ENCODE assay signal across 1 cellular context in genomic region chr2:53058526-53058925, GRCh38.
TF ChIP-seq lines count a peak whose summit lies in the region.

No MANE protein-coding gene starts in this region.

TF ChIP-seq in GM23338, 12 proteins besides CTCF, POLR2A, EP300 and RAD21 (continued from another document):
- TF ChIP-seq ZNF462 (CRISPR knock-in tag; IDR thresholded peaks at IDR 0.05), result no peak
